In genomic region chr17:37820313-37821024, GRCh38 we compare ENCODE assay signal across 14 cellular contexts.
DNase-seq lines count a peak whose midpoint lies in the region; ATAC-seq, FAIRE-seq and TF ChIP-seq lines count a peak whose summit lies in the region.
"Had no signal": no experiment of that assay in that cellular context is flagged by ENCODE, and none has a peak within 500 bp of the region (broad histone marks: within the 10 kb centered on the region; RNA-seq: fewer than 3 reads in every experiment).

No MANE protein-coding gene starts in this region.

- no peak for DNase-seq in A549 (ENCODE audit: low read depth in 1 of 2, low spot score in 1 of 2)
- DNase-seq in GM12892 (ENCODE audit: insufficient read length): no peak
- no peak for DNase-seq in T-helper 2 cell treated with Interferon-gamma antibody and Interleukin-4, amounts not matched to agents 5 μg/mL and 100 μg/mL, for 36 hours (ENCODE audit: low spot score)
- no peak for DNase-seq in Peyer's patch
- DNase-seq in gastrocnemius medialis: no peak
- DNase-seq: AML-193, erythroblast, HCEC 1CT, posterior cingulate gyrus had no signal

- H3K36me3 ChIP-seq in Peyer's patch (no peaks in the 10 kb centered on the region), gastrocnemius medialis (no peaks in the 10 kb centered on the region)

- H3K4me3 ChIP-seq in A549: no peak overlapping the region
- H3K4me3 ChIP-seq in Peyer's patch: no peak overlapping the region
- no peak overlapping the region for H3K4me3 ChIP-seq in gastrocnemius medialis

- no peak overlapping the region for H3K4me2 ChIP-seq in A549

- POLR2A ChIA-PET in A549 (lab: Yijun Ruan, JAX): no interaction called here

- intact Hi-C loops in gastrocnemius medialis (cut with DNase I; ENCODE audit: low total_unique reads): no loop called here

- no peak for TF ChIP-seq EP300 in A549 (IDR thresholded peaks at IDR 0.05)

- H3K4me1 Mint-ChIP-seq in T-helper 2 cell treated with Interferon-gamma antibody and Interleukin-4, amounts not matched to agents 5 μg/mL and 100 μg/mL, for 36 hours (ENCODE audit: low read depth): peaks cover 29% of the 10 kb centered on the region

- H3K36me3 Mint-ChIP-seq in T-helper 2 cell treated with Interferon-gamma antibody and Interleukin-4, amounts not matched to agents 5 μg/mL and 100 μg/mL, for 36 hours (ENCODE audit: low read depth): no peaks in the 10 kb centered on the region

- TF ChIP-seq CTCF in A549 (IDR thresholded peaks at IDR 0.05) (no peak), Peyer's patch (IDR thresholded peaks at IDR 0.05) (no peak), gastrocnemius medialis (IDR thresholded peaks at IDR 0.05 in 4 of 5, conservative IDR thresholded peaks at IDR 0.05 in 1 of 5) (no peak)

- H3K27ac ChIP-seq in A549 (peak overlapping the region; percentile 0 to 62; a peak in 4 of 6 replicates), Peyer's patch (no peak overlapping the region), gastrocnemius medialis (no peak overlapping the region)

- no peaks in the 10 kb centered on the region for H3K9me3 Mint-ChIP-seq in T-helper 2 cell treated with Interferon-gamma antibody and Interleukin-4, amounts not matched to agents 5 μg/mL and 100 μg/mL, for 36 hours

- FAIRE-seq in A549 (lab: Jason Lieb, UNC) (no peak), GM12892 (lab: Jason Lieb, UNC) (no peak)
- FAIRE-seq: bronchial epithelial cell, G401.6 had no signal

- no peak for TF ChIP-seq POLR2A in A549 (IDR thresholded peaks at IDR 0.05; ENCODE audit: low read length)
- TF ChIP-seq POLR2A in GM12892 (IDR thresholded peaks at IDR 0.05; ENCODE audit: low read depth, low read length): peak; percentile 30; the same call in 1 of the 2 replicates
- TF ChIP-seq POLR2A in Peyer's patch (IDR thresholded peaks at IDR 0.05): no peak
- TF ChIP-seq POLR2A in gastrocnemius medialis (IDR thresholded peaks at IDR 0.05): no peak

- peak overlapping the region; percentile 34 for H3K4me3 Mint-ChIP-seq in T-helper 2 cell treated with Interferon-gamma antibody and Interleukin-4, amounts not matched to agents 5 μg/mL and 100 μg/mL, for 36 hours

- ATAC-seq in A549 (no peak), HG03175 (IDR thresholded peaks at IDR 0.05; ENCODE audit: unreplicated experiment) (peak; percentile 47), HG02852 (IDR thresholded peaks at IDR 0.05; ENCODE audit: unreplicated experiment) (no peak), gastrocnemius medialis (no peak), HG03045 (IDR thresholded peaks at IDR 0.05; ENCODE audit: unreplicated experiment) (no peak)

- peak overlapping the region; percentile 50 for H3K27ac Mint-ChIP-seq in T-helper 2 cell treated with Interferon-gamma antibody and Interleukin-4, amounts not matched to agents 5 μg/mL and 100 μg/mL, for 36 hours

- H3K9me3 ChIP-seq in A549 (no peaks in the 10 kb centered on the region), Peyer's patch (no peaks in the 10 kb centered on the region), gastrocnemius medialis (no peaks in the 10 kb centered on the region)

- CTCF ChIA-PET in A549 (lab: Yijun Ruan, JAX): interaction anchor here (0.8 to 10.6 kb wide), 3 partner anchors 9 to 75 kb away, joined by 4 to 137 read pairs (median 48); partner anchors contain the start of gene HNF1B

- in situ Hi-C loops in gastrocnemius medialis (cut with MboI; ENCODE audit: low sequenced_read_pairs in 4 of 4): no loop called here

- H3K27me3 ChIP-seq in Peyer's patch (no peaks in the 10 kb centered on the region), gastrocnemius medialis (peaks cover 0 to 6% (median 0%) of the 10 kb centered on the region in 3 donors)

- TF ChIP-seq RAD21 in A549 (conservative IDR thresholded peaks at IDR 0.05 in 1 of 2, IDR thresholded peaks at IDR 0.05 in 1 of 2): no peak

- H3K27me3 Mint-ChIP-seq in T-helper 2 cell treated with Interferon-gamma antibody and Interleukin-4, amounts not matched to agents 5 μg/mL and 100 μg/mL, for 36 hours (ENCODE audit: low read depth): peaks cover 4% of the 10 kb centered on the region

- WGBS in A549 (ENCODE audit: missing lambda C conversion rate): 90% methylated on average over 4 of the region's 4 CpGs

- H3K4me1 ChIP-seq in A549 (peaks cover 66% of the 10 kb centered on the region), Peyer's patch (peaks cover 0 to 13% (median 0%) of the 10 kb centered on the region in 4 donors), gastrocnemius medialis (no peaks in the 10 kb centered on the region)

TF ChIP-seq in A549, 52 proteins besides CTCF, POLR2A, EP300 and RAD21:
- no peak for TF ChIP-seq RCOR1 (IDR thresholded peaks at IDR 0.05; ENCODE audit: low read depth, low read length)
- TF ChIP-seq RARB (CRISPR knock-in tag; IDR thresholded peaks at IDR 0.05): no peak
- no peak for TF ChIP-seq ELK1 (IDR thresholded peaks at IDR 0.05; ENCODE audit: low read depth, low read length)

Comparison
In these comparisons a context has a peak if more than half of its experiments do, and no peak if none do; other contexts are left out.
1. H3K27ac ChIP-seq: peak in A549 (2 of 2); none in Peyer's patch (0 of 4) and gastrocnemius medialis (0 of 4).